ENCODE assay signal across 18 cellular contexts in genomic region chr6:11491998-11492397, GRCh38. TPM values are rescaled to one million over a fixed set of nuclear protein-coding genes. Genes with fewer than 3 reads are reported as not detected.
DNase-seq lines count a peak whose midpoint lies in the region; ATAC-seq and TF ChIP-seq lines count a peak whose summit lies in the region.
"Had no signal": no experiment of that assay in that cellular context is flagged by ENCODE, and none has a peak within 500 bp of the region (broad histone marks: within the 10 kb centered on the region; RNA-seq: fewer than 3 reads in every experiment).

No MANE protein-coding gene starts in this region.

- no peak overlapping the region for H3K27ac Mint-ChIP-seq in naive B cell
- H3K27ac Mint-ChIP-seq: activated naive CD8-positive, alpha-beta T cell treated with anti-CD3 and anti-CD28 coated beads for 36 hours; natural killer cell treated with Interleukin-12 subunit alpha and Interleukin-12 subunit beta and Interleukin-15 and Interleukin-18, amount 100 ng/mL, for 72 hours; WTC11 had no signal

- no peaks in the 10 kb centered on the region for H3K27me3 Mint-ChIP-seq in naive B cell
- H3K27me3 Mint-ChIP-seq: activated naive CD8-positive, alpha-beta T cell treated with anti-CD3 and anti-CD28 coated beads for 36 hours had no signal

- ATAC-seq in GM21723 (IDR thresholded peaks at IDR 0.05; ENCODE audit: unreplicated experiment) (peak; percentile 30), naive B cell (ENCODE audit: low read depth in 2 of 2) (peak; percentile 68), HG03521 (IDR thresholded peaks at IDR 0.05; ENCODE audit: unreplicated experiment) (no peak)
- ATAC-seq: left lung; natural killer cell treated with Interleukin-12 subunit alpha and Interleukin-12 subunit beta and Interleukin-15 and Interleukin-18, amount 100 ng/mL, for 72 hours; SK-N-SH treated with all-trans-retinoic acid at 6 μM for 48 hours; WTC11 had no signal

- H3K4me1 Mint-ChIP-seq in naive B cell = peaks cover 2 to 14% (median 9%) of the 10 kb centered on the region in 3 donors

- no peaks in the 10 kb centered on the region for H3K36me3 Mint-ChIP-seq in naive B cell
- H3K36me3 Mint-ChIP-seq: activated naive CD8-positive, alpha-beta T cell treated with anti-CD3 and anti-CD28 coated beads for 36 hours; natural killer cell treated with Interleukin-12 subunit alpha and Interleukin-12 subunit beta and Interleukin-15 and Interleukin-18, amount 100 ng/mL, for 72 hours; WTC11 had no signal

- H3K9me3 Mint-ChIP-seq in naive B cell = peaks cover 0 to 4% (median 1%) of the 10 kb centered on the region in 7 donors
- H3K9me3 Mint-ChIP-seq: activated naive CD8-positive, alpha-beta T cell treated with anti-CD3 and anti-CD28 coated beads for 36 hours; natural killer cell treated with Interleukin-12 subunit alpha and Interleukin-12 subunit beta and Interleukin-15 and Interleukin-18, amount 100 ng/mL, for 72 hours; WTC11 had no signal

- H3K4me3 Mint-ChIP-seq in naive B cell = no peak overlapping the region
- H3K4me3 Mint-ChIP-seq: activated naive CD8-positive, alpha-beta T cell treated with anti-CD3 and anti-CD28 coated beads for 36 hours; natural killer cell treated with Interleukin-12 subunit alpha and Interleukin-12 subunit beta and Interleukin-15 and Interleukin-18, amount 100 ng/mL, for 72 hours; WTC11 had no signal

- DNase-seq in GM13976 (ENCODE audit: low spot score) = peak; percentile 43
- DNase-seq in MV-4-11 (lab: John Stamatoyannopoulos, UW) = peak; percentile 48
- DNase-seq in naive B cell = peak; percentile 29
- no peak for DNase-seq in H4 (ENCODE audit: low spot score)
- DNase-seq in glomerular visceral epithelial cell (ENCODE audit: extremely low spot score) = no peak
- DNase-seq in SHP77 (lab: John Stamatoyannopoulos, UW) = no peak
- DNase-seq: activated naive CD8-positive, alpha-beta T cell treated with anti-CD3 and anti-CD28 coated beads for 36 hours; C1 segment of cervical spinal cord; DMS79 treated with DMSO at 0.1 percent for 48 hours; effector CD8-positive, alpha-beta T cell; GOT3; left lung; stimulated activated CD4-positive, alpha-beta T cell treated with anti-CD3 and anti-CD28 coated beads, Interleukin-1b, Interleukin-23, amount 100 ng/mL, for 48 hours had no signal

- in situ Hi-C loops in GM13976 (cut with MboI; ENCODE audit: low sequenced_read_pairs, unreplicated experiment) = no loop called here

- TF ChIP-seq CTCF in GM13976 (IDR thresholded peaks at IDR 0.05; ENCODE audit: borderline replicate concordance, control extremely low read depth, extremely low read depth, insufficient read depth, missing control alignments) = no peak

RNA-seq across cellular contexts. Expression of gene TMEM170B, which starts 45.6 kb away (rescaled TPM):
- 1 to 10 TPM in 1 of 6 donors, under 1 TPM in 5; 0.24 to 2.4 (median 0.31) TPM for polyA plus RNA-seq in naive B cell (ENCODE audit: low read depth in 6 of 6)
- total RNA-seq in H4 (2014; rRNA removed; shearing (Covaris generic)) = 0.95 and 1.3 TPM in 2 replicates

Comparison
In these comparisons a context has a peak if more than half of its experiments do, and no peak if none do; other contexts are left out.
1. DNase-seq: peak in GM13976 (single experiment), MV-4-11 (single experiment) and naive B cell (single experiment); none in H4 (single experiment), glomerular visceral epithelial cell (single experiment) and SHP77 (0 of 2).